ENCODE assay signal across 20 cellular contexts in the genomic region with DNA sequence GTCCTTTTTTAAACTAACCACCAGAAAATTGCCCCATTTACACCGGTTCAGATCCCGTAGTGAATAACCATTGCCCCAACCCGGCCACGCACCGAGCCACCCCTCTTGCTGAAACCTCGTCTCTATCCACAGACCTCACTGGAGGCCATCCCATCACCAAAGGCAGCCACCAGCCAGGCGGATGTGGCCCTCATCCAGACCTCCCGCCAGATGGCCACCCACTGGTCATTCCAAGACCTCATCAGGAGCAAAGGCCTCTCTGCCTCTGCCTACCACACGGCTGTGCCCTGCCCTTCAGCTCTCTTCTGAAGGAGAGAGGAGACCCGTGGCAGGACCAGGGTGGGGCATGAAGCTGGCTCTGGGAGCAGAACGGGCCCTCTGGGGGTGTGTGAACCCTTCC. TPM values are rescaled to one million over a fixed set of nuclear protein-coding genes. Genes with fewer than 3 reads are reported as not detected.
DNase-seq lines count a peak whose midpoint lies in the region; ATAC-seq, FAIRE-seq and TF ChIP-seq lines count a peak whose summit lies in the region.
"Had no signal": no experiment of that assay in that cellular context is flagged by ENCODE, and none has a peak within 500 bp of the region (broad histone marks: within the 10 kb centered on the region; RNA-seq: fewer than 3 reads in every experiment).

No MANE protein-coding gene starts in this region.

- intact Hi-C loops in MCF 10A (cut with micrococcal nuclease): no loop called here

- peaks cover 2% of the 10 kb centered on the region for H3K27me3 ChIP-seq in layer of hippocampus (ENCODE audit: control insufficient read depth, insufficient read depth, low read length)
- H3K27me3 ChIP-seq: BLaER1 treated with 17β-estradiol and CSF1 and Interleukin-3, amounts not matched to agents 10 nM and 100 nM had no signal

- no peaks in the 10 kb centered on the region for H3K4me1 Mint-ChIP-seq in MCF 10A (ENCODE audit: insufficient read depth, unreplicated experiment)
- H3K4me1 Mint-ChIP-seq: B cell had no signal

- CTCF ChIA-PET in MCF 10A (lab: Yijun Ruan, JAX): interaction anchor here (0.6 to 2.4 kb wide), 4 partner anchors 17 to 53 kb away, joined by 3 to 16 read pairs (median 4); no protein-coding TSS in a partner anchor

- peaks cover 21% of the 10 kb centered on the region for H3K27me3 Mint-ChIP-seq in MCF 10A (ENCODE audit: insufficient read depth, unreplicated experiment)

- no peaks in the 10 kb centered on the region for H3K9me3 Mint-ChIP-seq in MCF 10A (ENCODE audit: unreplicated experiment)

- no TSS peak for BruUV-seq in MCF 10A (replicated peaks; lab: Mats Ljungman, UMichigan)

- H3K4me3 Mint-ChIP-seq in MCF 10A (ENCODE audit: unreplicated experiment): no peak overlapping the region
- H3K4me3 Mint-ChIP-seq: B cell; CD8-positive, alpha-beta T cell; GM23338 had no signal

- POLR2A ChIA-PET in MCF 10A (lab: Yijun Ruan, JAX): no interaction called here

- no peak for TF ChIP-seq CTCF in MCF 10A (IDR thresholded peaks at IDR 0.05; ENCODE audit: unreplicated experiment)

- DNase-seq in HTR-8/SVneo (ENCODE audit: insufficient read length, low spot score) (no peak), caudate nucleus (lab: John Stamatoyannopoulos, UW) (peak in 18 of 61 donors; percentile 3 to 32 (median 11)), substantia nigra (lab: John Stamatoyannopoulos, UW) (peak in 13 of 49 donors; percentile 8 to 31 (median 15)), OCI-M2 (lab: John Stamatoyannopoulos, UW; ENCODE audit: unreplicated experiment) (no peak), MCF 10A (ENCODE audit: unreplicated experiment) (no peak)
- DNase-seq: CD8-positive, alpha-beta T cell; COR-L47; DMS153; DMS79; GDM1; HCEC 1CT; KG1 had no signal

- no peaks in the 10 kb centered on the region for H3K36me3 Mint-ChIP-seq in MCF 10A (ENCODE audit: insufficient read depth, unreplicated experiment)
- H3K36me3 Mint-ChIP-seq: CD8-positive, alpha-beta T cell had no signal

- H3K27ac Mint-ChIP-seq in MCF 10A (ENCODE audit: low read depth, unreplicated experiment): no peak overlapping the region
- H3K27ac Mint-ChIP-seq: B cell; CD8-positive, alpha-beta T cell; GM23338 had no signal

- H3K27ac ChIP-seq in caudate nucleus (ENCODE audit: low read depth, low read length) (peak overlapping the region; percentile 85), layer of hippocampus (ENCODE audit: low read depth, low read length) (peak overlapping the region; percentile 12), substantia nigra (ENCODE audit: low read depth, low read length, poor library complexity, severe bottlenecking) (peak overlapping the region; percentile 78)
- H3K27ac ChIP-seq: BLaER1 treated with 17β-estradiol and CSF1 and Interleukin-3, amounts not matched to agents 10 nM and 100 nM had no signal

- FAIRE-seq in HTR-8/SVneo (lab: Jason Lieb, UNC): peak; percentile 16
- FAIRE-seq: D721Med, H54 had no signal

- no peak for ATAC-seq in GM18498 (IDR thresholded peaks at IDR 0.05; ENCODE audit: unreplicated experiment)
- ATAC-seq: CD8-positive, alpha-beta T cell; GM23338 had no signal

RNA-seq across cellular contexts. Expression of a gene that starts 38.2 kb away (rescaled TPM):
- not detected in 2 replicates for total RNA-seq in MCF 10A (2022)
- total RNA-seq: A172; B cell; CD8-positive, alpha-beta T cell; GM23338 had no signal

Comparison
In these comparisons a context has a peak if more than half of its experiments do, and no peak if none do; other contexts are left out.
1. H3K27ac ChIP-seq: peak in every context shown above with its lines; median percentile 85 in caudate nucleus; 78 in substantia nigra; 12 in layer of hippocampus.